ENCODE assay signal across 13 cellular contexts in genomic region chr15:56964182-56964581, GRCh38. TPM values are rescaled to one million over a fixed set of nuclear protein-coding genes. Genes with fewer than 3 reads are reported as not detected.
DNase-seq lines count a peak whose midpoint lies in the region; ATAC-seq and TF ChIP-seq lines count a peak whose summit lies in the region.
"Had no signal": no experiment of that assay in that cellular context is flagged by ENCODE, and none has a peak within 500 bp of the region (broad histone marks: within the 10 kb centered on the region; RNA-seq: fewer than 3 reads in every experiment).

No MANE protein-coding gene starts in this region.

- no peaks in the 10 kb centered on the region for H3K27me3 Mint-ChIP-seq in nephron progenitor cell (ENCODE audit: low read depth, poor library complexity)

- WGBS in IMR-90 (ENCODE audit: extremely low coverage in 2 of 2, insufficient read length in 1 of 2), 2 experiments = no CpG with 5 or more reads among the region's 1 CpG

- intact Hi-C loops in IMR-90 (cut with micrococcal nuclease) = no loop called here

- H3K14ac ChIP-seq in IMR-90 (replicated peaks; ENCODE audit: low read depth, low read length) = no peak overlapping the region

- H3K56ac ChIP-seq in IMR-90 (ENCODE audit: extremely low read depth, insufficient read depth, low read length) = no peak overlapping the region

- H3K27ac Mint-ChIP-seq in nephron progenitor cell = peak overlapping the region; percentile 96
- H3K27ac Mint-ChIP-seq: activated naive CD4-positive, alpha-beta T cell treated with anti-CD3 and anti-CD28 coated beads for 36 hours had no signal

- peaks cover 59% of the 10 kb centered on the region for H4K20me1 ChIP-seq in IMR-90 (ENCODE audit: insufficient read depth, low read length)

- no peak overlapping the region for H3K18ac ChIP-seq in IMR-90 (ENCODE audit: low read depth, low read length)

- peaks cover 5% of the 10 kb centered on the region for H3K9me3 Mint-ChIP-seq in nephron progenitor cell
- H3K9me3 Mint-ChIP-seq: activated naive CD4-positive, alpha-beta T cell treated with anti-CD3 and anti-CD28 coated beads for 36 hours had no signal

- H3K4ac ChIP-seq in IMR-90 (ENCODE audit: low read depth, low read length) = no peak overlapping the region

- TF ChIP-seq POLR2A in IMR-90 (IDR thresholded peaks at IDR 0.05; ENCODE audit: low read depth, low read length) = no peak

- TF ChIP-seq CTCF in GM12865 (IDR thresholded peaks at IDR 0.05; ENCODE audit: insufficient read depth, low read depth, low read length, missing control alignments) (no peak), IMR-90 (conservative IDR thresholded peaks at IDR 0.05; ENCODE audit: low read depth, low read length) (no peak), brain microvascular endothelial cell (IDR thresholded peaks at IDR 0.05; ENCODE audit: low read depth, low read length, missing control alignments) (no peak), nephron progenitor cell (IDR thresholded peaks at IDR 0.05) (no peak)

- H3K9me3 ChIP-seq in IMR-90 (ENCODE audit: control insufficient read depth, insufficient read depth, low read length) = no peaks in the 10 kb centered on the region

- no peaks in the 10 kb centered on the region for H3K36me3 ChIP-seq in IMR-90 (ENCODE audit: control insufficient read depth, insufficient read depth, low read length)
- no peaks in the 10 kb centered on the region for H3K36me3 ChIP-seq in brain microvascular endothelial cell (replicated peaks)

- POLR2A ChIA-PET in IMR-90 (lab: Charles Lee; ENCODE audit: unreplicated experiment) = no interaction called here

- H4K5ac ChIP-seq in IMR-90 (ENCODE audit: low read depth, low read length) = no peak overlapping the region

- in situ Hi-C loops in IMR-90 (cut with MboI; ENCODE audit: low sequenced_read_pairs) = no loop called here
- in situ Hi-C loops in brain microvascular endothelial cell (cut with HindIII; ENCODE audit: low pct_ligation_motif_present, low sequenced_read_pairs) = no loop called here

- H3K4me1 ChIP-seq in IMR-90 (ENCODE audit: control insufficient read depth, insufficient read depth, low read length) = peaks cover 8% of the 10 kb centered on the region; the same call in 1 of the 2 replicates

- H3K79me1 ChIP-seq in IMR-90 (ENCODE audit: low read depth in 1 of 2, low read length in 2 of 2) = peaks cover 20 to 54% of the 10 kb centered on the region in 2 experiments

- no peak overlapping the region for H4K91ac ChIP-seq in IMR-90 (ENCODE audit: insufficient read depth, low read depth, low read length)

- H2AFZ ChIP-seq in IMR-90 (replicated peaks; ENCODE audit: low read length, poor library complexity) = no peak overlapping the region

- dilution Hi-C loops in IMR-90 (cut with HindIII; ENCODE audit: low sequenced_read_pairs, unreplicated experiment) = no loop called here

- peak overlapping the region; percentile 55; the same call in 1 of the 2 replicates for H3K4me2 ChIP-seq in IMR-90 (ENCODE audit: low read depth, low read length)

- no peak for TF ChIP-seq RAD21 in IMR-90 (IDR thresholded peaks at IDR 0.05; ENCODE audit: low read length)

- no peak overlapping the region for H2BK20ac ChIP-seq in IMR-90 (ENCODE audit: low read depth, low read length)

- BruUV-seq in IMR-90 (replicated peaks; lab: Mats Ljungman, UMichigan) = no TSS peak

- H3K23ac ChIP-seq in IMR-90 (ENCODE audit: low read depth, low read length) = no peak overlapping the region; the same call in 1 of the 2 replicates

- CTCF ChIA-PET in IMR-90 (lab: Yijun Ruan, JAX) = interaction anchor here (1.2 kb wide), 1 partner anchor 473 kb away, joined by 3 read pairs; no protein-coding TSS in a partner anchor

- no peak overlapping the region for H3K4me3 ChIP-seq in GM12865 (ENCODE audit: low read depth, low read length)
- no peak overlapping the region for H3K4me3 ChIP-seq in IMR-90 (ENCODE audit: insufficient read depth, low read depth, low read length)
- no peak overlapping the region for H3K4me3 ChIP-seq in brain microvascular endothelial cell (ENCODE audit: low read depth, low read length)

- peak; percentile 54 for DNase-seq in GM12865 (ENCODE audit: low read depth)
- DNase-seq in IMR-90 = peak; percentile 42
- peak; percentile 29 for DNase-seq in brain microvascular endothelial cell
- DNase-seq in nephron progenitor cell = no peak
- no peak for DNase-seq in anterior cingulate cortex (lab: John Stamatoyannopoulos, UW)
- DNase-seq in central memory CD4-positive, alpha-beta T cell = no peak
- DNase-seq: activated CD4-positive, alpha-beta T cell treated with anti-CD3 and anti-CD28 coated beads for 4 hours; activated naive CD4-positive, alpha-beta T cell treated with anti-CD3 and anti-CD28 coated beads for 36 hours; DMS 273 treated with DMSO at 0.1 percent for 48 hours; MM.1S; NCI-H510A treated with DMSO at 0.1 percent for 48 hours; SIG-M5 had no signal

- no peak overlapping the region for H3K9ac ChIP-seq in IMR-90 (ENCODE audit: low read depth, low read length)

- H3K4me3 Mint-ChIP-seq in nephron progenitor cell = no peak overlapping the region
- H3K4me3 Mint-ChIP-seq: activated naive CD4-positive, alpha-beta T cell treated with anti-CD3 and anti-CD28 coated beads for 36 hours had no signal

- ATAC-seq in IMR-90 (ENCODE audit: low read depth) (no peak; the same call in 1 of the 2 replicates), GM21381 (IDR thresholded peaks at IDR 0.05; ENCODE audit: unreplicated experiment) (no peak)

- no peak overlapping the region for H2AK9ac ChIP-seq in IMR-90 (replicated peaks; ENCODE audit: low read depth, low read length, poor library complexity)

- no peak overlapping the region for H2BK5ac ChIP-seq in IMR-90 (ENCODE audit: low read depth, low read length, poor library complexity, severe bottlenecking)

- H3K4me1 Mint-ChIP-seq in nephron progenitor cell = peaks cover 36% of the 10 kb centered on the region

- H3K27me3 ChIP-seq in IMR-90 (ENCODE audit: control insufficient read depth, insufficient read depth, low read length) (no peaks in the 10 kb centered on the region), brain microvascular endothelial cell (replicated peaks) (no peaks in the 10 kb centered on the region)

- H3K27ac ChIP-seq in IMR-90 (ENCODE audit: insufficient read depth, low read length) (no peak overlapping the region), brain microvascular endothelial cell (no peak overlapping the region)

- H4K8ac ChIP-seq in IMR-90 (ENCODE audit: low read depth in 2 of 2, low read length in 2 of 2) = no peak overlapping the region; a peak in 1 of 4 replicates

- peaks cover 3% of the 10 kb centered on the region; the same call in 1 of the 2 replicates for H3K9me1 ChIP-seq in IMR-90 (ENCODE audit: insufficient read depth, low read length)

- H2BK120ac ChIP-seq in IMR-90 (ENCODE audit: low read depth, low read length) = no peak overlapping the region

- H2BK15ac ChIP-seq in IMR-90 (ENCODE audit: low read depth, low read length) = no peak overlapping the region

- no peak overlapping the region for H2AK5ac ChIP-seq in IMR-90 (ENCODE audit: low read depth, low read length)

- peaks cover 14% of the 10 kb centered on the region for H3K36me3 Mint-ChIP-seq in nephron progenitor cell (ENCODE audit: low read depth)

TF ChIP-seq in IMR-90, 13 proteins besides CTCF, POLR2A, EP300 and RAD21:
- peak; percentile 49; the same call in 1 of the 2 replicates for TF ChIP-seq CEBPB (IDR thresholded peaks at IDR 0.05; ENCODE audit: low read depth, low read length)
- no peak for TF ChIP-seq RFX5 (IDR thresholded peaks at IDR 0.05; ENCODE audit: low read depth, low read length)
- TF ChIP-seq MAZ (IDR thresholded peaks at IDR 0.05; ENCODE audit: borderline replicate concordance, low read depth, low read length) = no peak
- no peak for TF ChIP-seq MAFK (IDR thresholded peaks at IDR 0.05; ENCODE audit: low read depth, low read length)
- no peak for TF ChIP-seq CHD1 (IDR thresholded peaks at IDR 0.05; ENCODE audit: low read depth, low read length)
- no peak for TF ChIP-seq NFE2L2 (IDR thresholded peaks at IDR 0.05; ENCODE audit: low read depth, low read length)
- no peak for TF ChIP-seq SMC3 (IDR thresholded peaks at IDR 0.05; ENCODE audit: low read depth, low read length)
- no peak for TF ChIP-seq BHLHE40 (IDR thresholded peaks at IDR 0.05; ENCODE audit: low read depth, low read length)

RNA-seq across cellular contexts. Expression of gene TCF12, which starts 45.7 kb away (rescaled TPM):
- 123 and 160 TPM in 2 replicates for total RNA-seq in IMR-90 (2012; rRNA removed)
- polyA plus RNA-seq in IMR-90 (2012; rRNA removed) = 78.5 and 79.4 TPM in 2 replicates
- polyA plus RNA-seq in IMR-90 (2012; cell fraction: cytosol; rRNA removed) = 36.3 and 53.9 TPM in 2 replicates
- polyA plus RNA-seq in IMR-90 (2012; cell fraction: nucleus; rRNA removed; ENCODE audit: low replicate concordance) = 29.9 and 83.9 TPM in 2 replicates

Comparison
In these comparisons a context has a peak if more than half of its experiments do, and no peak if none do; other contexts are left out.
1. DNase-seq: peak in GM12865 (single experiment), IMR-90 (single experiment) and brain microvascular endothelial cell (single experiment); none in nephron progenitor cell (single experiment), anterior cingulate cortex (0 of 58) and central memory CD4-positive, alpha-beta T cell (single experiment).